ENCODE assay signal across 8 cellular contexts in genomic region chr1:154837679-154838171, GRCh38. TPM values are rescaled to one million over a fixed set of nuclear protein-coding genes. Genes with fewer than 3 reads are reported as not detected.
DNase-seq lines count a peak whose midpoint lies in the region; ATAC-seq, FAIRE-seq and TF ChIP-seq lines count a peak whose summit lies in the region.

No MANE protein-coding gene starts in this region.

- no peak for TF ChIP-seq POLR2A in GM12892 (IDR thresholded peaks at IDR 0.05; ENCODE audit: low read depth, low read length)

- peaks cover 72% of the 10 kb centered on the region for H3K4me1 ChIP-seq in lower lobe of right lung

- no peaks in the 10 kb centered on the region for H3K27me3 ChIP-seq in lower lobe of right lung (ENCODE audit: low read depth)

- H3K4me3 ChIP-seq in lower lobe of right lung: no peak overlapping the region

- ATAC-seq in GM21825 (IDR thresholded peaks at IDR 0.05; ENCODE audit: unreplicated experiment) (peak; percentile 58), lower lobe of right lung (peak in 1 of 2 donors; percentile 38), GM21367 (IDR thresholded peaks at IDR 0.05; ENCODE audit: unreplicated experiment) (no peak), GM18861 (IDR thresholded peaks at IDR 0.05; ENCODE audit: unreplicated experiment) (no peak)

- TF ChIP-seq CTCF in lower lobe of right lung (IDR thresholded peaks at IDR 0.05): no peak

- DNase-seq in GM12892 (ENCODE audit: insufficient read length): peak; percentile 73
- peak; percentile 90 for DNase-seq in NCI-H2171 treated with DMSO at 0.1 percent for 48 hours (lab: John Stamatoyannopoulos, UW)
- DNase-seq in lower lobe of right lung: peak; percentile 57
- no peak for DNase-seq in COR-L47 (lab: John Stamatoyannopoulos, UW)
- no peak for DNase-seq in epidermal melanocyte (ENCODE audit: insufficient read length, low spot score)

- no peaks in the 10 kb centered on the region for H3K9me3 ChIP-seq in lower lobe of right lung

- FAIRE-seq in GM12892 (lab: Jason Lieb, UNC): peak; percentile 89

- H3K27ac ChIP-seq in lower lobe of right lung: no peak overlapping the region

- intact Hi-C loops in lower lobe of right lung (cut with DNase I): no loop called here

- no peaks in the 10 kb centered on the region for H3K36me3 ChIP-seq in lower lobe of right lung

RNA-seq across cellular contexts. Expression of gene KCNN3, which starts 32.4 kb away (rescaled TPM):
- 13.0 TPM for polyA plus RNA-seq in GM12892 (2012; ENCODE audit: missing spikeins)
- 4.4 TPM for total RNA-seq in lower lobe of right lung

Comparison
In these comparisons a context has a peak if more than half of its experiments do, and no peak if none do; other contexts are left out.
1. DNase-seq: peak in GM12892 (single experiment), NCI-H2171 treated with DMSO at 0.1 percent for 48 hours (single experiment) and lower lobe of right lung (single experiment); none in COR-L47 (single experiment) and epidermal melanocyte (single experiment).